In genomic region chr11:62889484-62890437, GRCh38 we compare ENCODE assay signal across 10 cellular contexts. TPM values are rescaled to one million over a fixed set of nuclear protein-coding genes. Genes with fewer than 3 reads are reported as not detected.
A peak's percentile ranks its signal among the peaks of the same experiment; 100 is the strongest.
DNase-seq lines count a peak whose midpoint lies in the region; ATAC-seq, FAIRE-seq and TF ChIP-seq lines count a peak whose summit lies in the region.
"Had no signal": no experiment of that assay in that cellular context is flagged by ENCODE, and none has a peak within 500 bp of the region (broad histone marks: within the 10 kb centered on the region; RNA-seq: fewer than 3 reads in every experiment).

No MANE protein-coding gene starts in this region.

- TF ChIP-seq CTCF in K562 (IDR thresholded peaks at IDR 0.05 in 2 of 3, conservative IDR thresholded peaks at IDR 0.05 in 1 of 3; ENCODE audit: insufficient read depth in 2 of 3, low read depth in 1 of 3, low read length in 3 of 3) (peak in 1 of 3 experiments; percentile 5; a peak in 1 of 6 replicates), thyroid gland (IDR thresholded peaks at IDR 0.05) (no peak)

- in situ Hi-C loops in K562 (cut with MboI): no loop called here

- TF ChIP-seq POLR2A in K562 (conservative IDR thresholded peaks at IDR 0.05) (peak; percentile 89), thyroid gland (IDR thresholded peaks at IDR 0.05) (no peak)

- intact Hi-C loops in K562 (cut with micrococcal nuclease) (loop anchor here (10.0 kb wide), 1 partner anchor 295 kb away; the partner anchor contains the start of gene TUT1), thyroid gland (cut with DNase I) (no loop called here)

- TF ChIP-seq RAD21 in K562 (CRISPR knock-in tag; conservative IDR thresholded peaks at IDR 0.05 in 1 of 2, IDR thresholded peaks at IDR 0.05 in 1 of 2): peak in 1 of 2 experiments; percentile 14; a peak in 2 of 4 replicates

- peak overlapping the region; percentile 30 for H3K27ac ChIP-seq in K562 (ENCODE audit: extremely low read depth, low read depth, low read length)
- H3K27ac ChIP-seq in mucosa of rectum (ENCODE audit: low read depth in 2 of 2, low read length in 2 of 2): peak overlapping the region; percentile 56 to 65
- peak overlapping the region in 1 of 3 donors; percentile 17 for H3K27ac ChIP-seq in thyroid gland

- H3K9me3 ChIP-seq in K562 (replicated peaks; ENCODE audit: control insufficient read depth, insufficient read depth, low read depth, low read length) (no peaks in the 10 kb centered on the region), mucosa of rectum (ENCODE audit: control insufficient read depth in 2 of 2, low read length in 2 of 2) (no peaks in the 10 kb centered on the region), thyroid gland (no peaks in the 10 kb centered on the region)

- peak; percentile 73 for ATAC-seq in K562
- ATAC-seq in GM21717 (IDR thresholded peaks at IDR 0.05; ENCODE audit: unreplicated experiment): no peak
- no peak for ATAC-seq in GM18520 (IDR thresholded peaks at IDR 0.05; ENCODE audit: unreplicated experiment)

- peaks cover 27% of the 10 kb centered on the region for H3K79me2 ChIP-seq in K562 (ENCODE audit: control insufficient read depth, insufficient read depth, low read length)

- POLR2A ChIA-PET in K562 (lab: Yijun Ruan, JAX): interaction anchor here (0.5 to 13.1 kb wide), 26 partner anchors 8 to 767 kb away, joined by 3 to 180 read pairs (median 5); partner anchors contain the start of genes C11orf98, CSKMT, SLC3A2 and STX5

- H3K27me3 ChIP-seq in K562 (ENCODE audit: control insufficient read depth in 2 of 2, insufficient read depth in 2 of 2, low read length in 2 of 2) (no peaks in the 10 kb centered on the region), mucosa of rectum (ENCODE audit: control insufficient read depth in 2 of 2, insufficient read depth in 2 of 2, low read length in 2 of 2) (no peaks in the 10 kb centered on the region), thyroid gland (no peaks in the 10 kb centered on the region)

- peak; percentile 93 for FAIRE-seq in K562 (lab: Jason Lieb, UNC)

- H3K36me3 ChIP-seq in K562 (ENCODE audit: control insufficient read depth, insufficient read depth, low read length) (peaks cover 49% of the 10 kb centered on the region), mucosa of rectum (ENCODE audit: control insufficient read depth in 2 of 2, insufficient read depth in 2 of 2, low read length in 2 of 2) (peaks cover 40 to 45% of the 10 kb centered on the region in 2 donors), thyroid gland (peaks cover 49% of the 10 kb centered on the region in 2 donors)

- peaks cover 43% of the 10 kb centered on the region for H4K20me1 ChIP-seq in K562 (replicated peaks; ENCODE audit: control insufficient read depth, insufficient read depth, low read length)

- CTCF ChIA-PET in K562 (lab: Yijun Ruan, JAX; ENCODE audit: low intra/inter-chr PET ratio): no interaction called here

- H3K9ac ChIP-seq in K562 (ENCODE audit: insufficient read depth in 1 of 2, low read depth in 2 of 2, low read length in 2 of 2): peak overlapping the region in 1 of 2 experiments; percentile 75; a peak in 2 of 4 replicates
- no peak overlapping the region for H3K9ac ChIP-seq in mucosa of rectum (ENCODE audit: low read depth in 1 of 2, low read length in 2 of 2)

- peak; percentile 66 for TF ChIP-seq EP300 in K562 (IDR thresholded peaks at IDR 0.05; ENCODE audit: low read length)

- H3K4me3 ChIP-seq in K562: no peak overlapping the region
- no peak overlapping the region for H3K4me3 ChIP-seq in mucosa of rectum (ENCODE audit: low read length in 2 of 2)
- no peak overlapping the region for H3K4me3 ChIP-seq in thyroid gland (replicated peaks in 1 of 3)

- H3K4me1 ChIP-seq in K562 (replicated peaks in 1 of 2; ENCODE audit: control insufficient read depth in 2 of 2, insufficient read depth in 2 of 2, low read length in 2 of 2) (peaks cover 53 to 65% of the 10 kb centered on the region in 2 experiments), mucosa of rectum (ENCODE audit: control insufficient read depth in 2 of 2, insufficient read depth in 2 of 2, low read length in 2 of 2) (peaks cover 12 to 21% of the 10 kb centered on the region in 2 donors), thyroid gland (peaks cover 0 to 17% of the 10 kb centered on the region in 2 donors)

- H2AFZ ChIP-seq in K562 (ENCODE audit: low read depth, low read length): no peak overlapping the region

- peak; percentile 76 for DNase-seq in EL
- DNase-seq in Kasumi-1 (lab: John Stamatoyannopoulos, UW): peak; percentile 21 to 27
- DNase-seq in K562 (ENCODE audit: extremely low read depth in 1 of 4, low spot score in 3 of 4): peak; percentile 36 to 90 (median 59)
- DNase-seq in thyroid gland: no peak
- no peak for DNase-seq in cerebellum (ENCODE audit: low spot score)

- H3K4me2 ChIP-seq in K562 (ENCODE audit: insufficient read depth, low read length): peak overlapping the region; percentile 56

- no peaks in the 10 kb centered on the region for H3K9me1 ChIP-seq in K562 (ENCODE audit: control insufficient read depth, insufficient read depth, low read length)

- no TSS peak for BruUV-seq in K562 (replicated peaks; lab: Mats Ljungman, UMichigan)

- WGBS in K562 (ENCODE audit: insufficient coverage, low coverage, missing lambda C conversion rate): 12% methylated on average over 11 of the region's 11 CpGs
- 72 to 78% methylated on average over 11 of the region's 11 CpGs for WGBS in thyroid gland, 2 donors

RNA-seq across cellular contexts. Expression of gene SLC3A2, which starts 9.1 kb away (rescaled TPM):
- total RNA-seq in K562 (2011; cell fraction: chromatin; rRNA removed; ENCODE audit: low replicate concordance): 762 and 871 TPM in 2 replicates
- 808 and 809 TPM in 2 replicates for total RNA-seq in K562 (2011; cell fraction: nucleolus; rRNA removed)
- total RNA-seq in K562 (2011; cell fraction: nucleoplasm; rRNA removed): 628 and 726 TPM in 2 replicates
- total RNA-seq in K562 (2014; rRNA removed) (245 and 289 TPM in 2 replicates), K562 (2014; rRNA removed; fragmentation: Illumina TruSeq; extraction: Trizol) (214 and 276 TPM in 2 replicates), K562 (2015; rRNA removed; fragmentation: Illumina TruSeq; extraction: Trizol) (120 and 132 TPM in 2 replicates), K562 (2021) (255 and 276 TPM in 2 replicates), thyroid gland (100 to 1,000 TPM; 145 to 295 (median 159) TPM), cerebellum (64.1 TPM)
- polyA plus RNA-seq in K562 (2011; rRNA removed) (282 and 323 TPM in 2 replicates), K562 (2014; fragmentation: Illumina TruSeq; extraction: Trizol) (183 and 221 TPM in 2 replicates), K562 (2014; fragmentation: Nextera tagmentation; extraction: Ambion mirVana) (10 to 100 TPM; 20.0 to 39.7 TPM), K562 (2014; rRNA removed) (254 and 296 TPM in 2 replicates)
- 289 and 316 TPM in 2 replicates for polyA plus RNA-seq in K562 (2011; cell fraction: cytosol; rRNA removed)
- polyA plus RNA-seq in K562 (2011; cell fraction: nucleus; rRNA removed): 1,169 and 1,253 TPM in 2 replicates
- 196 and 375 TPM in 2 replicates for polyA plus RNA-seq in K562 (2012)
- 168 and 173 TPM in 2 replicates for polyA minus RNA-seq in K562 (2011; rRNA and poly(A)+ RNA removed)
- polyA minus RNA-seq in K562 (2011; cell fraction: cytosol; rRNA and poly(A)+ RNA removed): 167 and 196 TPM in 2 replicates
- 164 and 348 TPM in 2 replicates for polyA minus RNA-seq in K562 (2011; cell fraction: nucleus; rRNA and poly(A)+ RNA removed)

RNA-seq across cellular contexts. Expression of gene CHRM1, which starts 31.4 kb away (rescaled TPM):
- total RNA-seq in K562 (2011; cell fraction: chromatin; rRNA removed; ENCODE audit: low replicate concordance): not detected in 2 replicates
- not detected in 2 replicates for total RNA-seq in K562 (2011; cell fraction: nucleolus; rRNA removed)
- not detected in 2 replicates for total RNA-seq in K562 (2011; cell fraction: nucleoplasm; rRNA removed)
- total RNA-seq in K562 (2014; rRNA removed) (not detected in 2 replicates), K562 (2014; rRNA removed; fragmentation: Illumina TruSeq; extraction: Trizol) (not detected in 2 replicates), K562 (2015; rRNA removed; fragmentation: Illumina TruSeq; extraction: Trizol) (not detected in 2 replicates), K562 (2021) (not detected in 2 replicates), thyroid gland (not detected), cerebellum (not detected)
- polyA plus RNA-seq in K562 (2011; rRNA removed) (not detected in 2 replicates), K562 (2014; fragmentation: Illumina TruSeq; extraction: Trizol) (not detected in 2 replicates), K562 (2014; fragmentation: Nextera tagmentation; extraction: Ambion mirVana) (not detected), K562 (2014; rRNA removed) (not detected in 2 replicates)
- not detected in 2 replicates for polyA plus RNA-seq in K562 (2011; cell fraction: cytosol; rRNA removed)
- polyA plus RNA-seq in K562 (2011; cell fraction: nucleus; rRNA removed): not detected in 2 replicates
- not detected in 2 replicates for polyA plus RNA-seq in K562 (2012)
- polyA minus RNA-seq in K562 (2011; rRNA and poly(A)+ RNA removed): not detected in 2 replicates
- polyA minus RNA-seq in K562 (2011; cell fraction: cytosol; rRNA and poly(A)+ RNA removed): not detected in 2 replicates
- not detected in 2 replicates for polyA minus RNA-seq in K562 (2011; cell fraction: nucleus; rRNA and poly(A)+ RNA removed)
- total RNA-seq: kidney epithelial cell had no signal

RNA-seq across cellular contexts. Expression of gene WDR74, which starts 50.4 kb away (rescaled TPM):
- total RNA-seq in K562 (2011; cell fraction: chromatin; rRNA removed; ENCODE audit: low replicate concordance): 146 and 260 TPM in 2 replicates
- total RNA-seq in K562 (2011; cell fraction: nucleolus; rRNA removed): 230 and 252 TPM in 2 replicates
- total RNA-seq in K562 (2011; cell fraction: nucleoplasm; rRNA removed): 260 and 399 TPM in 2 replicates
- total RNA-seq in K562 (2014; rRNA removed) (210 and 239 TPM in 2 replicates), K562 (2014; rRNA removed; fragmentation: Illumina TruSeq; extraction: Trizol) (94.6 and 112 TPM in 2 replicates), K562 (2015; rRNA removed; fragmentation: Illumina TruSeq; extraction: Trizol) (122 and 128 TPM in 2 replicates), K562 (2021) (136 TPM in 2 replicates), thyroid gland (10 to 100 TPM; 25.2 to 76.1 (median 33.6) TPM), cerebellum (31.2 TPM)
- polyA plus RNA-seq in K562 (2011; rRNA removed) (87.2 and 92.0 TPM in 2 replicates), K562 (2014; fragmentation: Illumina TruSeq; extraction: Trizol) (114 and 118 TPM in 2 replicates), K562 (2014; fragmentation: Nextera tagmentation; extraction: Ambion mirVana) (10 to 100 TPM; 32.7 to 46.2 TPM), K562 (2014; rRNA removed) (165 and 208 TPM in 2 replicates)
- polyA plus RNA-seq in K562 (2011; cell fraction: cytosol; rRNA removed): 101 and 156 TPM in 2 replicates
- 223 and 302 TPM in 2 replicates for polyA plus RNA-seq in K562 (2011; cell fraction: nucleus; rRNA removed)
- polyA plus RNA-seq in K562 (2012): 75.1 and 119 TPM in 2 replicates
- 96.2 and 110 TPM in 2 replicates for polyA minus RNA-seq in K562 (2011; rRNA and poly(A)+ RNA removed)
- 51.0 and 53.7 TPM in 2 replicates for polyA minus RNA-seq in K562 (2011; cell fraction: cytosol; rRNA and poly(A)+ RNA removed)
- polyA minus RNA-seq in K562 (2011; cell fraction: nucleus; rRNA and poly(A)+ RNA removed): 178 and 418 TPM in 2 replicates

RNA-seq across cellular contexts. Expression of gene TEX54, which starts 57.1 kb away (rescaled TPM):
- 0.93 TPM in 1 of 2 replicates, not detected in the other for total RNA-seq in K562 (2011; cell fraction: chromatin; rRNA removed; ENCODE audit: low replicate concordance)
- 2.0 TPM in 1 of 2 replicates, not detected in the other for total RNA-seq in K562 (2011; cell fraction: nucleolus; rRNA removed)
- total RNA-seq in K562 (2011; cell fraction: nucleoplasm; rRNA removed): 1.2 TPM in 1 of 2 replicates, not detected in the other
- not detected in 2 replicates for total RNA-seq in K562 (2014; rRNA removed)
- total RNA-seq in K562 (2014; rRNA removed; fragmentation: Illumina TruSeq; extraction: Trizol): not detected in 2 replicates
- total RNA-seq in K562 (2015; rRNA removed; fragmentation: Illumina TruSeq; extraction: Trizol): not detected in 2 replicates
- total RNA-seq in K562 (2021): not detected in 2 replicates
- not detected in 2 replicates for polyA plus RNA-seq in K562 (2011; rRNA removed)
- not detected in 2 replicates for polyA plus RNA-seq in K562 (2011; cell fraction: cytosol; rRNA removed)
- polyA plus RNA-seq in K562 (2011; cell fraction: nucleus; rRNA removed): not detected in 2 replicates
- polyA plus RNA-seq in K562 (2012): not detected in 2 replicates
- polyA plus RNA-seq in K562 (2014; fragmentation: Illumina TruSeq; extraction: Trizol): not detected in 2 replicates
- not detected for polyA plus RNA-seq in K562 (2014; fragmentation: Nextera tagmentation; extraction: Ambion mirVana)
- polyA plus RNA-seq in K562 (2014; rRNA removed): not detected in 2 replicates
- not detected in 2 replicates for polyA minus RNA-seq in K562 (2011; rRNA and poly(A)+ RNA removed)
- not detected in 2 replicates for polyA minus RNA-seq in K562 (2011; cell fraction: cytosol; rRNA and poly(A)+ RNA removed)
- polyA minus RNA-seq in K562 (2011; cell fraction: nucleus; rRNA and poly(A)+ RNA removed): not detected in 2 replicates
- total RNA-seq in thyroid gland: not detected
- total RNA-seq in cerebellum: not detected
- total RNA-seq: kidney epithelial cell, temporal lobe had no signal

RNA-seq across cellular contexts. Expression of gene STX5, which starts 57.9 kb away (rescaled TPM):
- 46.3 and 74.6 TPM in 2 replicates for total RNA-seq in K562 (2011; cell fraction: chromatin; rRNA removed; ENCODE audit: low replicate concordance)
- total RNA-seq in K562 (2011; cell fraction: nucleolus; rRNA removed): 33.7 and 41.5 TPM in 2 replicates
- total RNA-seq in K562 (2011; cell fraction: nucleoplasm; rRNA removed): 38.8 and 41.1 TPM in 2 replicates
- total RNA-seq in K562 (2014; rRNA removed) (24.3 and 28.3 TPM in 2 replicates), K562 (2014; rRNA removed; fragmentation: Illumina TruSeq; extraction: Trizol) (17.2 and 17.4 TPM in 2 replicates), K562 (2015; rRNA removed; fragmentation: Illumina TruSeq; extraction: Trizol) (19.4 TPM in 2 replicates), K562 (2021) (24.8 and 26.9 TPM in 2 replicates), thyroid gland (10 to 100 TPM; 26.3 to 62.8 (median 56.7) TPM), cerebellum (24.3 TPM)
- polyA plus RNA-seq in K562 (2011; rRNA removed) (28.6 and 34.5 TPM in 2 replicates), K562 (2014; fragmentation: Illumina TruSeq; extraction: Trizol) (27.8 TPM in 2 replicates), K562 (2014; fragmentation: Nextera tagmentation; extraction: Ambion mirVana) (1 to 10 TPM; 2.8 to 3.6 TPM), K562 (2014; rRNA removed) (23.7 and 27.7 TPM in 2 replicates)
- 35.9 and 38.3 TPM in 2 replicates for polyA plus RNA-seq in K562 (2011; cell fraction: cytosol; rRNA removed)
- 30.2 and 48.1 TPM in 2 replicates for polyA plus RNA-seq in K562 (2011; cell fraction: nucleus; rRNA removed)
- 22.3 and 69.5 TPM in 2 replicates for polyA plus RNA-seq in K562 (2012)
- 36.3 and 40.4 TPM in 2 replicates for polyA minus RNA-seq in K562 (2011; rRNA and poly(A)+ RNA removed)
- 14.2 and 15.6 TPM in 2 replicates for polyA minus RNA-seq in K562 (2011; cell fraction: cytosol; rRNA and poly(A)+ RNA removed)
- 18.3 and 23.7 TPM in 2 replicates for polyA minus RNA-seq in K562 (2011; cell fraction: nucleus; rRNA and poly(A)+ RNA removed)

Comparison
In these comparisons a context has a peak if more than half of its experiments do, and no peak if none do; other contexts are left out.
1. DNase-seq: peak in EL (single experiment), Kasumi-1 (2 of 2) and K562 (4 of 4); none in thyroid gland (0 of 2) and cerebellum (single experiment).